1 cellular context compared by ENCODE assay signal in genomic region chr1:248838357-248839167, GRCh38.
TF ChIP-seq lines count a peak whose summit lies in the region.

No MANE protein-coding gene starts in this region.

TF ChIP-seq in K562, 482 proteins besides CTCF, POLR2A, EP300 and RAD21 (continued from another document and continues in another):
- TF ChIP-seq ZNF609 (CRISPR knock-in tag; IDR thresholded peaks at IDR 0.05; ENCODE audit: borderline replicate concordance) (0 out of 2 replicates have a peak, but pooled peaks have one; percentile 74), ZNF592 (IDR thresholded peaks at IDR 0.05) (0 out of 2 replicates have a peak, but pooled peaks have one; percentile 67), HMGN3 (IDR thresholded peaks at IDR 0.05; ENCODE audit: borderline replicate concordance, extremely low read depth, insufficient read length, low read depth, low read length) (peak; percentile 64), DACH1 (IDR thresholded peaks at IDR 0.05; ENCODE audit: partially characterized antibody) (no peak), ARID1B (IDR thresholded peaks at IDR 0.05) (peak; percentile 17; the same call in 1 of the 2 replicates), TCF3 (CRISPR knock-in tag; IDR thresholded peaks at IDR 0.05) (peak; percentile 5; the same call in 1 of the 2 replicates), SRSF7 (optimal IDR thresholded peaks at IDR 0.05; ENCODE audit: low read depth, low read length) (no peak), ZNF76 (CRISPR knock-in tag; IDR thresholded peaks at IDR 0.05; ENCODE audit: borderline replicate concordance) (0 out of 2 replicates have a peak, but pooled peaks have one; percentile 30), GTF2E2 (tag; IDR thresholded peaks at IDR 0.05) (peak; percentile 94), CTBP1 (IDR thresholded peaks at IDR 0.05; ENCODE audit: borderline replicate concordance) (peak; percentile 72), E4F1 (CRISPR knock-in tag; IDR thresholded peaks at IDR 0.05; ENCODE audit: borderline replicate concordance) (no peak), KDM2B (CRISPR knock-in tag; IDR thresholded peaks at IDR 0.05) (no peak), DPF2 (IDR thresholded peaks at IDR 0.05) (peak; percentile 10; the same call in 1 of the 2 replicates), SP1 (CRISPR knock-in tag; IDR thresholded peaks at IDR 0.05) (peak; percentile 77; the same call in 1 of the 2 replicates), YBX1 (IDR thresholded peaks at IDR 0.05) (no peak), SMARCE1 (IDR thresholded peaks at IDR 0.05) (peak; percentile 21; the same call in 1 of the 2 replicates), PML (IDR thresholded peaks at IDR 0.05; ENCODE audit: low read length) (peak; percentile 31; the same call in 1 of the 2 replicates), CHD1 (IDR thresholded peaks at IDR 0.05; ENCODE audit: low read length) (peak; percentile 72), ZBED1 (IDR thresholded peaks at IDR 0.05) (0 out of 2 replicates have a peak, but pooled peaks have one; percentile 16), NRF1 (conservative IDR thresholded peaks at IDR 0.05 in 1 of 2, IDR thresholded peaks at IDR 0.05 in 1 of 2) (peak; percentile 26 to 46; a peak in 2 of 4 replicates), TEAD4 (IDR thresholded peaks at IDR 0.05; ENCODE audit: low read length) (no peak), TEAD4 (CRISPR knock-in tag; IDR thresholded peaks at IDR 0.05; ENCODE audit: borderline replicate concordance) (0 out of 2 replicates have a peak, but pooled peaks have one; percentile 58), SIN3A (IDR thresholded peaks at IDR 0.05; ENCODE audit: borderline replicate concordance in 2 of 2, control insufficient read depth in 1 of 2, low read depth in 2 of 2, low read length in 2 of 2) (0 out of 4 replicates have a peak, but pooled peaks of 1 of the 2 experiments have one; percentile 61), TEAD1 (CRISPR knock-in tag; IDR thresholded peaks at IDR 0.05) (peak in 1 of 2 experiments; percentile 93; a peak in 2 of 4 replicates)
- TF ChIP-seq, protein P1, sequence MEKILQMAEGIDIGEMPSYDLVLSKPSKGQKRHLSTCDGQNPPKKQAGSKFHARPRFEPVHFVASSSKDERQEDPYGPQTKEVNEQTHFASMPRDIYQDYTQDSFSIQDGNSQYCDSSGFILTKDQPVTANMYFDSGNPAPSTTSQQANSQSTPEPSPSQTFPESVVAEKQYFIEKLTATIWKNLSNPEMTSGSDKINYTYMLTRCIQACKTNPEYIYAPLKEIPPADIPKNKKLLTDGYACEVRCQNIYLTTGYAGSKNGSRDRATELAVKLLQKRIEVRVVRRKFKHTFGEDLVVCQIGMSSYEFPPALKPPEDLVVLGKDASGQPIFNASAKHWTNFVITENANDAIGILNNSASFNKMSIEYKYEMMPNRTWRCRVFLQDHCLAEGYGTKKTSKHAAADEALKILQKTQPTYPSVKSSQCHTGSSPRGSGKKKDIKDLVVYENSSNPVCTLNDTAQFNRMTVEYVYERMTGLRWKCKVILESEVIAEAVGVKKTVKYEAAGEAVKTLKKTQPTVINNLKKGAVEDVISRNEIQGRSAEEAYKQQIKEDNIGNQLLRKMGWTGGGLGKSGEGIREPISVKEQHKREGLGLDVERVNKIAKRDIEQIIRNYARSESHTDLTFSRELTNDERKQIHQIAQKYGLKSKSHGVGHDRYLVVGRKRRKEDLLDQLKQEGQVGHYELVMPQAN (IDR thresholded peaks at IDR 0.05; ENCODE audit: borderline replicate concordance): peak; percentile 44; the same call in 1 of the 2 replicates
- TF ChIP-seq, protein P2, sequence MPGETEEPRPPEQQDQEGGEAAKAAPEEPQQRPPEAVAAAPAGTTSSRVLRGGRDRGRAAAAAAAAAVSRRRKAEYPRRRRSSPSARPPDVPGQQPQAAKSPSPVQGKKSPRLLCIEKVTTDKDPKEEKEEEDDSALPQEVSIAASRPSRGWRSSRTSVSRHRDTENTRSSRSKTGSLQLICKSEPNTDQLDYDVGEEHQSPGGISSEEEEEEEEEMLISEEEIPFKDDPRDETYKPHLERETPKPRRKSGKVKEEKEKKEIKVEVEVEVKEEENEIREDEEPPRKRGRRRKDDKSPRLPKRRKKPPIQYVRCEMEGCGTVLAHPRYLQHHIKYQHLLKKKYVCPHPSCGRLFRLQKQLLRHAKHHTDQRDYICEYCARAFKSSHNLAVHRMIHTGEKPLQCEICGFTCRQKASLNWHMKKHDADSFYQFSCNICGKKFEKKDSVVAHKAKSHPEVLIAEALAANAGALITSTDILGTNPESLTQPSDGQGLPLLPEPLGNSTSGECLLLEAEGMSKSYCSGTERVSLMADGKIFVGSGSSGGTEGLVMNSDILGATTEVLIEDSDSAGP (CRISPR knock-in tag; IDR thresholded peaks at IDR 0.05): peak; percentile 75; the same call in 1 of the 2 replicates
- TF ChIP-seq, protein P3, sequence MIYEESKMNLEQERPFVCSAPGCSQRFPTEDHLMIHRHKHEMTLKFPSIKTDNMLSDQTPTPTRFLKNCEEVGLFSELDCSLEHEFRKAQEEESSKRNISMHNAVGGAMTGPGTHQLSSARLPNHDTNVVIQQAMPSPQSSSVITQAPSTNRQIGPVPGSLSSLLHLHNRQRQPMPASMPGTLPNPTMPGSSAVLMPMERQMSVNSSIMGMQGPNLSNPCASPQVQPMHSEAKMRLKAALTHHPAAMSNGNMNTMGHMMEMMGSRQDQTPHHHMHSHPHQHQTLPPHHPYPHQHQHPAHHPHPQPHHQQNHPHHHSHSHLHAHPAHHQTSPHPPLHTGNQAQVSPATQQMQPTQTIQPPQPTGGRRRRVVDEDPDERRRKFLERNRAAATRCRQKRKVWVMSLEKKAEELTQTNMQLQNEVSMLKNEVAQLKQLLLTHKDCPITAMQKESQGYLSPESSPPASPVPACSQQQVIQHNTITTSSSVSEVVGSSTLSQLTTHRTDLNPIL (CRISPR knock-in tag; IDR thresholded peaks at IDR 0.05): 0 out of 2 replicates have a peak, but pooled peaks have one; percentile 29
- TF ChIP-seq, protein P4, sequence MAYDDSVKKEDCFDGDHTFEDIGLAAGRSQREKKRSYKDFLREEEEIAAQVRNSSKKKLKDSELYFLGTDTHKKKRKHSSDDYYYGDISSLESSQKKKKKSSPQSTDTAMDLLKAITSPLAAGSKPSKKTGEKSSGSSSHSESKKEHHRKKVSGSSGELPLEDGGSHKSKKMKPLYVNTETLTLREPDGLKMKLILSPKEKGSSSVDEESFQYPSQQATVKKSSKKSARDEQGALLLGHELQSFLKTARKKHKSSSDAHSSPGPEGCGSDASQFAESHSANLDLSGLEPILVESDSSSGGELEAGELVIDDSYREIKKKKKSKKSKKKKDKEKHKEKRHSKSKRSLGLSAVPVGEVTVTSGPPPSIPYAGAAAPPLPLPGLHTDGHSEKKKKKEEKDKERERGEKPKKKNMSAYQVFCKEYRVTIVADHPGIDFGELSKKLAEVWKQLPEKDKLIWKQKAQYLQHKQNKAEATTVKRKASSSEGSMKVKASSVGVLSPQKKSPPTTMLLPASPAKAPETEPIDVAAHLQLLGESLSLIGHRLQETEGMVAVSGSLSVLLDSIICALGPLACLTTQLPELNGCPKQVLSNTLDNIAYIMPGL (CRISPR knock-in tag; IDR thresholded peaks at IDR 0.05): peak; percentile 97
- TF ChIP-seq, protein P5, sequence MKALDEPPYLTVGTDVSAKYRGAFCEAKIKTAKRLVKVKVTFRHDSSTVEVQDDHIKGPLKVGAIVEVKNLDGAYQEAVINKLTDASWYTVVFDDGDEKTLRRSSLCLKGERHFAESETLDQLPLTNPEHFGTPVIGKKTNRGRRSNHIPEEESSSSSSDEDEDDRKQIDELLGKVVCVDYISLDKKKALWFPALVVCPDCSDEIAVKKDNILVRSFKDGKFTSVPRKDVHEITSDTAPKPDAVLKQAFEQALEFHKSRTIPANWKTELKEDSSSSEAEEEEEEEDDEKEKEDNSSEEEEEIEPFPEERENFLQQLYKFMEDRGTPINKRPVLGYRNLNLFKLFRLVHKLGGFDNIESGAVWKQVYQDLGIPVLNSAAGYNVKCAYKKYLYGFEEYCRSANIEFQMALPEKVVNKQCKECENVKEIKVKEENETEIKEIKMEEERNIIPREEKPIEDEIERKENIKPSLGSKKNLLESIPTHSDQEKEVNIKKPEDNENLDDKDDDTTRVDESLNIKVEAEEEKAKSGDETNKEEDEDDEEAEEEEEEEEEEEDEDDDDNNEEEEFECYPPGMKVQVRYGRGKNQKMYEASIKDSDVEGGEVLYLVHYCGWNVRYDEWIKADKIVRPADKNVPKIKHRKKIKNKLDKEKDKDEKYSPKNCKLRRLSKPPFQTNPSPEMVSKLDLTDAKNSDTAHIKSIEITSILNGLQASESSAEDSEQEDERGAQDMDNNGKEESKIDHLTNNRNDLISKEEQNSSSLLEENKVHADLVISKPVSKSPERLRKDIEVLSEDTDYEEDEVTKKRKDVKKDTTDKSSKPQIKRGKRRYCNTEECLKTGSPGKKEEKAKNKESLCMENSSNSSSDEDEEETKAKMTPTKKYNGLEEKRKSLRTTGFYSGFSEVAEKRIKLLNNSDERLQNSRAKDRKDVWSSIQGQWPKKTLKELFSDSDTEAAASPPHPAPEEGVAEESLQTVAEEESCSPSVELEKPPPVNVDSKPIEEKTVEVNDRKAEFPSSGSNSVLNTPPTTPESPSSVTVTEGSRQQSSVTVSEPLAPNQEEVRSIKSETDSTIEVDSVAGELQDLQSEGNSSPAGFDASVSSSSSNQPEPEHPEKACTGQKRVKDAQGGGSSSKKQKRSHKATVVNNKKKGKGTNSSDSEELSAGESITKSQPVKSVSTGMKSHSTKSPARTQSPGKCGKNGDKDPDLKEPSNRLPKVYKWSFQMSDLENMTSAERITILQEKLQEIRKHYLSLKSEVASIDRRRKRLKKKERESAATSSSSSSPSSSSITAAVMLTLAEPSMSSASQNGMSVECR (CRISPR knock-in tag; IDR thresholded peaks at IDR 0.05): peak; percentile 94
